25 cellular contexts compared by ENCODE assay signal in the genomic region with DNA sequence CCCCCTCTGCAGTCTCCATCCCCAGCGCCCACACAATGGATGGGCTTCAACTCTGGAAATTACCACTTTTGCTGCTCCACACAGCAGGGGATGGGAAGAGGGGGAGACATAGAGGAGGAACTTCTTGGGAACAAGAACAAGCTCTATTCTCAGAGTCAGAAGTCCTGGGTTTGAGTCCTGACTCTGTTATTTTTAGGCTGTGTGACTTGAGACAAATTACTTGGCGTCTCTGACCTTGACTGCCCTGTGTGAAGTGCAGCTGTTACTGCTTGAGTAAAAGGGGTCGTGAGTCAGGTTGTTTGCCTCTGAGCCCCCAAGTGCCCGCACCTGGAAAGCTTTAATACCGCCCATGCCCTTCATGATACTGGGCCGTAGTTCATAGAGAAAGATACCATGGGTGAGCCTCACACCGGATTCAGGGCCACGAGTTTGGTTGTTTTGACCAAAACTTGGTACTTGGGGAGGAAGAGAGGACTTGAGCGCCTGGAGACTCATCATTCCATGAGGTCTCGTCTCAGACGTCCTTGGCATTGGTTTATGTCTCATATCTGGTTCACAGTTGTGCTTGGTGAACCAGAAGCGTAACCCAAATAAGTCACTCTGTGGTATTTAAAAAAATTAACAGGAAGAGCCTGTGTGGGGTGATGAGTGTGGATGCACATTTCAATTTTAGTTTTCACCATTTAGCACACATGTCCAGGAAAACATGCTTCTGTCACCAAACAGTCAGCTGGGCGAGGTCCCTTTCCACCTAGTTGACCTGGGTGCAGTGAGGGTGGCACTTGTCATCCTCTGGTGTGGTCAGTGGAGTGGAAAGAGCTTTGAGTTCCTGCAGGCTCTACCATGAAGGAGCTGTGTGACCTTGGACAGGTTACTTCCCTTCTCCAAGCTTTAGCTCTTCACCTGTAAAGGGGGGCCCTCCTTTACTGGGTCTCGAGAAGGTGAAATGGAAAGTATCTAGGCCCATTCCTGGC.
"Had no signal": no experiment of that assay in that cellular context is flagged by ENCODE, and none has a peak within 500 bp of the region (broad histone marks: within the 10 kb centered on the region; RNA-seq: fewer than 3 reads in every experiment).

No MANE protein-coding gene starts in this region.

- H3K27ac ChIP-seq: ascending aorta, esophagus squamous epithelium, gastrocnemius medialis, lower lobe of right lung, pancreas, uterus, WERI-Rb-1 had no signal

- H3K4me3 ChIP-seq: adrenal gland, ascending aorta, dorsolateral prefrontal cortex, esophagus squamous epithelium, gastrocnemius medialis, lower lobe of right lung, pancreas, uterus had no signal

- H3K4me1 Mint-ChIP-seq: activated CD4-positive, alpha-beta T cell treated with anti-CD3 and anti-CD28 coated beads, Interleukin-2, amount 10 ng/mL, durations not matched to agents 7 days and 5 days; naive thymus-derived CD4-positive, alpha-beta T cell; stimulated activated memory B cell treated with anti-CD40 and anti-IgM and Interleukin-4, amounts not matched to agents 10 μg/mL and 1 μg/mL and 100 μg/mL, for 72 hours; T-cell had no signal

- H3K27me3 ChIP-seq: ascending aorta, dorsolateral prefrontal cortex, gastrocnemius medialis, pancreas, uterus had no signal

- H3K36me3 ChIP-seq: adrenal gland, ascending aorta, esophagus squamous epithelium, gastrocnemius medialis, lower lobe of right lung, pancreas, uterus, WERI-Rb-1 had no signal

- H3K4me1 ChIP-seq: ascending aorta, esophagus squamous epithelium, gastrocnemius medialis, lower lobe of right lung, pancreas, uterus had no signal

- DNase-seq: activated CD4-positive, alpha-beta T cell treated with anti-CD3 and anti-CD28 coated beads, Interleukin-2, amount 10 ng/mL, durations not matched to agents 7 days and 5 days; activated CD4-positive, CD25-positive, alpha-beta regulatory T cell treated with anti-CD3 and anti-CD28 coated beads, Interleukin-2, amount 50 U/mL, for 72 hours; activated CD8-positive, alpha-beta T cell treated with anti-CD3 and anti-CD28 coated beads for 36 hours; activated naive CD4-positive, alpha-beta T cell; activated T-cell treated with anti-CD3 and anti-CD28 coated beads, Interleukin-2, amount 50 U/mL, for 24 hours; central memory CD4-positive, alpha-beta T cell; dorsolateral prefrontal cortex; esophagus squamous epithelium; gastrocnemius medialis; head of caudate nucleus; lower lobe of right lung; naive thymus-derived CD4-positive, alpha-beta T cell; pancreas; small intestine; stimulated activated CD4-positive, alpha-beta T cell treated with anti-CD3 and anti-CD28 coated beads, Interleukin-2, amount 100 ng/mL, for 24 hours; uterus; WERI-Rb-1 had no signal

- H3K4me3 Mint-ChIP-seq: activated CD4-positive, alpha-beta T cell treated with anti-CD3 and anti-CD28 coated beads, Interleukin-2, amount 10 ng/mL, durations not matched to agents 7 days and 5 days; activated CD8-positive, alpha-beta T cell treated with anti-CD3 and anti-CD28 coated beads for 36 hours; activated naive CD8-positive, alpha-beta T cell; activated T-cell treated with anti-CD3 and anti-CD28 coated beads, Interleukin-2, amount 50 U/mL, for 24 hours; naive thymus-derived CD4-positive, alpha-beta T cell; stimulated activated memory B cell treated with anti-CD40 and anti-IgM and Interleukin-4, amounts not matched to agents 10 μg/mL and 1 μg/mL and 100 μg/mL, for 72 hours; T-cell; T-helper 2 cell treated with Interferon-gamma antibody and Interleukin-4, amounts not matched to agents 5 μg/mL and 100 μg/mL, for 36 hours had no signal

- H3K27me3 Mint-ChIP-seq: activated CD8-positive, alpha-beta T cell treated with anti-CD3 and anti-CD28 coated beads for 36 hours had no signal

- H3K9me3 Mint-ChIP-seq: activated CD4-positive, alpha-beta T cell treated with anti-CD3 and anti-CD28 coated beads, Interleukin-2, amount 10 ng/mL, durations not matched to agents 7 days and 5 days; activated CD8-positive, alpha-beta T cell treated with anti-CD3 and anti-CD28 coated beads for 36 hours; activated T-cell treated with anti-CD3 and anti-CD28 coated beads, Interleukin-2, amount 50 U/mL, for 24 hours; activated T-helper 2 cell treated with anti-CD3 and anti-CD28 coated beads, Interferon-gamma antibody, Interleukin-2, Interleukin-4, amounts not matched to agents 10 μg/mL and 5 μg/mL and 100 μg/mL, durations not matched to agents 14 hours and 24 hours and 36 hours; naive thymus-derived CD4-positive, alpha-beta T cell; stimulated activated memory B cell treated with anti-CD40 and anti-IgM and Interleukin-4, amounts not matched to agents 10 μg/mL and 1 μg/mL and 100 μg/mL, for 72 hours; T-cell; T-helper 2 cell treated with Interferon-gamma antibody and Interleukin-4, amounts not matched to agents 5 μg/mL and 100 μg/mL, for 36 hours had no signal

- H3K27ac Mint-ChIP-seq: activated CD4-positive, alpha-beta T cell treated with anti-CD3 and anti-CD28 coated beads, Interleukin-2, amount 10 ng/mL, durations not matched to agents 7 days and 5 days; activated CD8-positive, alpha-beta T cell treated with anti-CD3 and anti-CD28 coated beads for 36 hours; activated naive CD8-positive, alpha-beta T cell; activated T-cell treated with anti-CD3 and anti-CD28 coated beads, Interleukin-2, amount 50 U/mL, for 24 hours; activated T-helper 2 cell treated with anti-CD3 and anti-CD28 coated beads, Interferon-gamma antibody, Interleukin-2, Interleukin-4, amounts not matched to agents 10 μg/mL and 5 μg/mL and 100 μg/mL, durations not matched to agents 14 hours and 24 hours and 36 hours; stimulated activated memory B cell treated with anti-CD40 and anti-IgM and Interleukin-4, amounts not matched to agents 10 μg/mL and 1 μg/mL and 100 μg/mL, for 72 hours; T-cell; T-helper 2 cell treated with Interferon-gamma antibody and Interleukin-4, amounts not matched to agents 5 μg/mL and 100 μg/mL, for 36 hours had no signal

- H3K9me3 ChIP-seq: adrenal gland, ascending aorta, esophagus squamous epithelium, gastrocnemius medialis, lower lobe of right lung, pancreas, uterus had no signal

- ATAC-seq: activated CD8-positive, alpha-beta T cell treated with anti-CD3 and anti-CD28 coated beads for 36 hours; gastrocnemius medialis; left lobe of liver; naive thymus-derived CD4-positive, alpha-beta T cell; pancreas; stimulated activated memory B cell treated with anti-CD40 and anti-IgM and Interleukin-4, amounts not matched to agents 10 μg/mL and 1 μg/mL and 100 μg/mL, for 72 hours; T-cell had no signal

- H3K36me3 Mint-ChIP-seq: activated naive CD8-positive, alpha-beta T cell; naive thymus-derived CD4-positive, alpha-beta T cell; stimulated activated memory B cell treated with anti-CD40 and anti-IgM and Interleukin-4, amounts not matched to agents 10 μg/mL and 1 μg/mL and 100 μg/mL, for 72 hours; T-cell had no signal
